20 cellular contexts compared by ENCODE assay signal in genomic region chr1:205073511-205073910, GRCh38. TPM values are rescaled to one million over a fixed set of nuclear protein-coding genes. Genes with fewer than 3 reads are reported as not detected.
"Had no signal": no experiment of that assay in that cellular context is flagged by ENCODE, and none has a peak within 500 bp of the region (broad histone marks: within the 10 kb centered on the region; RNA-seq: fewer than 3 reads in every experiment).

No MANE protein-coding gene starts in this region.

- H3K27ac ChIP-seq: cardiac muscle cell had no signal

- H3K36me3 ChIP-seq: cardiac muscle cell had no signal

- H3K9me3 ChIP-seq: mucosa of descending colon had no signal

- DNase-seq: activated CD4-positive, alpha-beta T cell treated with anti-CD3 and anti-CD28 coated beads, Interleukin-2, amount 50 U/mL, for 4 hours; activated CD4-positive, CD25-positive, alpha-beta regulatory T cell treated with anti-CD3 and anti-CD28 coated beads, Interleukin-2, amount 50 U/mL, for 72 hours; activated CD8-positive, alpha-beta memory T cell treated with anti-CD3 and anti-CD28 coated beads, Interleukin-2, amount 10 ng/mL, durations not matched to agents 7 days and 5 days; activated effector memory CD4-positive, alpha-beta T cell treated with anti-CD3 and anti-CD28 coated beads, Interleukin-2, amount 50 U/mL, for 16 hours; activated naive CD8-positive, alpha-beta T cell treated with anti-CD3 and anti-CD28 coated beads, Interleukin-2, amount 10 ng/mL, durations not matched to agents 7 days and 5 days; activated T-cell treated with anti-CD3 and anti-CD28 coated beads, Interleukin-2, amount 50 U/mL, for 4 hours; aorta; effector CD8-positive, alpha-beta T cell; glutamatergic neuron; immature natural killer cell; left colon; mucosa of descending colon; naive thymus-derived CD8-positive, alpha-beta T cell; right cardiac atrium; stimulated activated naive CD4-positive, alpha-beta T cell treated with Interleukin-2 at 50 U/mL for 16 hours; T-helper 9 cell had no signal

- H3K27me3 ChIP-seq: cardiac muscle cell had no signal

- H3K4me3 ChIP-seq: cardiac muscle cell, mucosa of descending colon had no signal

- ATAC-seq: activated CD8-positive, alpha-beta memory T cell treated with anti-CD3 and anti-CD28 coated beads, Interleukin-2, amount 10 ng/mL, durations not matched to agents 7 days and 5 days; activated T-cell treated with anti-CD3 and anti-CD28 coated beads, Interleukin-2, amount 50 U/mL, for 4 hours; left colon; mucosa of descending colon; naive thymus-derived CD8-positive, alpha-beta T cell; right cardiac atrium had no signal

RNA-seq across cellular contexts. Expression of gene CNTN2, which starts 30.5 kb away (rescaled TPM):
- total RNA-seq: activated CD8-positive, alpha-beta memory T cell treated with anti-CD3 and anti-CD28 coated beads, Interleukin-2, amount 10 ng/mL, durations not matched to agents 7 days and 5 days; activated naive CD8-positive, alpha-beta T cell treated with anti-CD3 and anti-CD28 coated beads, Interleukin-2, amount 10 ng/mL, durations not matched to agents 7 days and 5 days; activated T-cell treated with anti-CD3 and anti-CD28 coated beads, Interleukin-2, amount 50 U/mL, for 4 hours; cardiac muscle cell; fibroblast of villous mesenchyme; lung microvascular endothelial cell; naive thymus-derived CD8-positive, alpha-beta T cell; progenitor cell of endocrine pancreas had no signal
